ENCODE assay signal across 9 cellular contexts in the genomic region with DNA sequence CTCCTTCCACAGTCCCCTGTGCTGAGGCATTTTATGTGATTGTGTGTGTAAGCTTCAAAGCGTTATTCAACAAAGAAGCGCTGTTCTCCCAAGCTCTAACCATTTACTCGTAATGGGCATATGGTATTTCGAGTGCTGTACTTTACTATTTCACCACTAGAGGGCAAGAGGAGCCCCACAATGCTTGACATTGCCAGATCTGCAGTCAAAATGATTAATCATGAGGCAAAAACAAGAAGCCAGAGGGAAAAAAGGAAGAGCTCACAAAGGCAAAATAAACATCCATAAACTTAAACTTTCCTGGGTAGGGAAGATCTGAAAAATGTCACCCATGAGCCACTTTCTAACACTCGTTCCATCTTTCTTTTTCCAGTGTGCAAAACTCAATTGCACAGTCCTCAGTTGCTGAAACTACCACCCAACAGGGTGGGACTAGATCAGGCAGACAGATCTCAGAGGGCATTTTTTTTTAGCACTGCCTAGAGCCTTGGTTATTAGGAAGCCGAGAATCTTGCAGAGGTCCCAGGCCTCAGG.
DNase-seq lines count a peak whose midpoint lies in the region; ATAC-seq and TF ChIP-seq lines count a peak whose summit lies in the region.
"Had no signal": no experiment of that assay in that cellular context is flagged by ENCODE, and none has a peak within 500 bp of the region (broad histone marks: within the 10 kb centered on the region; RNA-seq: fewer than 3 reads in every experiment).

No MANE protein-coding gene starts in this region.

- H3K9me2 ChIP-seq in GM23338 (ENCODE audit: insufficient read depth) = no peaks in the 10 kb centered on the region
- H3K9me2 ChIP-seq in OCI-LY7 (ENCODE audit: insufficient read depth, low read length) = no peaks in the 10 kb centered on the region

- H3F3A ChIP-seq in GM23338 (replicated peaks; ENCODE audit: low read depth) = no peaks in the 10 kb centered on the region

- H3K9me3 Mint-ChIP-seq in GM23338 = peaks cover 8% of the 10 kb centered on the region; the same call in 1 of the 3 replicates

- H3K9me3 ChIP-seq in OCI-LY7 (ENCODE audit: low read length) = no peaks in the 10 kb centered on the region
- no peaks in the 10 kb centered on the region for H3K9me3 ChIP-seq in liver (ENCODE audit: control insufficient read depth in 4 of 4, low read length in 3 of 4)
- no peaks in the 10 kb centered on the region for H3K9me3 ChIP-seq in upper lobe of left lung
- H3K9me3 ChIP-seq: BLaER1 had no signal

- H3K27me3 Mint-ChIP-seq in GM23338 (ENCODE audit: insufficient read depth, low read depth, poor library complexity) = no peaks in the 10 kb centered on the region

- no peak overlapping the region for H3K27ac Mint-ChIP-seq in GM23338

- H2AFZ ChIP-seq in GM23338 (no peak overlapping the region), OCI-LY7 (ENCODE audit: low read length) (no peak overlapping the region)

- no peak overlapping the region for H3K9ac ChIP-seq in liver (ENCODE audit: low read depth in 1 of 2, low read length in 2 of 2)
- H3K9ac ChIP-seq: BLaER1 had no signal

- TF ChIP-seq CTCF in GM23338 (conservative IDR thresholded peaks at IDR 0.05; ENCODE audit: low read depth in 2 of 2) (peak; percentile 79 to 95), OCI-LY7 (conservative IDR thresholded peaks at IDR 0.05; ENCODE audit: low read length) (peak; percentile 88), liver (IDR thresholded peaks at IDR 0.05; ENCODE audit: low read depth, low read length, missing input control) (peak; percentile 83), upper lobe of left lung (IDR thresholded peaks at IDR 0.05) (peak; percentile 79 to 90 (median 83))

- BruUV-seq in OCI-LY7 (replicated peaks; lab: Mats Ljungman, UMichigan) = no TSS peak

- H3K36me3 ChIP-seq in GM23338 (ENCODE audit: insufficient read depth) (no peaks in the 10 kb centered on the region), OCI-LY7 (ENCODE audit: insufficient read depth, low read length) (no peaks in the 10 kb centered on the region), liver (ENCODE audit: control insufficient read depth in 4 of 4, insufficient read depth in 3 of 4, low read depth in 1 of 4, low read length in 3 of 4) (no peaks in the 10 kb centered on the region), upper lobe of left lung (no peaks in the 10 kb centered on the region)
- H3K36me3 ChIP-seq: BLaER1 had no signal

- intact Hi-C loops in OCI-LY7 (cut with micrococcal nuclease; ENCODE audit: unreplicated experiment) = no loop called here

- no peak overlapping the region for H3K4me3 Mint-ChIP-seq in GM23338

- DNase-seq in NCI-H1436 (lab: John Stamatoyannopoulos, UW) (peak; percentile 55), NCI-H1436 treated with DMSO at 0.1 percent for 48 hours (lab: John Stamatoyannopoulos, UW) (no peak), GM23338 (ENCODE audit: low spot score) (peak; percentile 87), Kasumi-1 (lab: John Stamatoyannopoulos, UW) (peak; percentile 69 to 70), OCI-LY7 (ENCODE audit: low spot score) (peak; percentile 49), dedifferentiated amniotic fluid mesenchymal stem cell (ENCODE audit: extremely low spot score) (peak; percentile 82), upper lobe of left lung (peak in 1 of 2 donors; percentile 25)

- H3K4me3 ChIP-seq in GM23338 = no peak overlapping the region
- H3K4me3 ChIP-seq in OCI-LY7 (ENCODE audit: low read depth, low read length, poor library complexity, severe bottlenecking) = no peak overlapping the region
- H3K4me3 ChIP-seq in liver (ENCODE audit: low read depth in 1 of 3, low read length in 3 of 3) = no peak overlapping the region
- peak overlapping the region in 2 of 4 donors; percentile 6 to 7 for H3K4me3 ChIP-seq in upper lobe of left lung
- H3K4me3 ChIP-seq: BLaER1 had no signal

- peak overlapping the region; percentile 27; the same call in 1 of the 2 replicates for H3K27ac ChIP-seq in GM23338 (ENCODE audit: low read depth)
- H3K27ac ChIP-seq in OCI-LY7 (ENCODE audit: low read depth, low read length, poor library complexity, severe bottlenecking) = no peak overlapping the region
- H3K27ac ChIP-seq in liver (ENCODE audit: low read depth in 1 of 2, low read length in 2 of 2) = peak overlapping the region in 1 of 2 donors; percentile 41
- peak overlapping the region in 2 of 4 donors; percentile 5 to 67 for H3K27ac ChIP-seq in upper lobe of left lung
- H3K27ac ChIP-seq: BLaER1 had no signal

- no peak overlapping the region for H3K4me2 ChIP-seq in GM23338
- no peak overlapping the region for H3K4me2 ChIP-seq in OCI-LY7 (ENCODE audit: low read length)
- H3K4me2 ChIP-seq: BLaER1 had no signal

- peak; percentile 79 to 86 for TF ChIP-seq RAD21 in liver (IDR thresholded peaks at IDR 0.05)

- CTCF ChIA-PET in OCI-LY7 (lab: Charles Lee; ENCODE audit: unreplicated experiment) = no interaction called here

- H3K4me1 Mint-ChIP-seq in GM23338 = no peaks in the 10 kb centered on the region; the same call in 2 of the 3 replicates

- H3K27me3 ChIP-seq in GM23338 (ENCODE audit: insufficient read depth) (no peaks in the 10 kb centered on the region), liver (ENCODE audit: control insufficient read depth in 4 of 4, insufficient read depth in 4 of 4, low read length in 3 of 4) (no peaks in the 10 kb centered on the region), upper lobe of left lung (no peaks in the 10 kb centered on the region)
- H3K27me3 ChIP-seq: BLaER1 had no signal

- H4K20me1 ChIP-seq in GM23338 (replicated peaks; ENCODE audit: insufficient read depth) (no peaks in the 10 kb centered on the region), OCI-LY7 (ENCODE audit: insufficient read depth, low read length) (no peaks in the 10 kb centered on the region)
- H4K20me1 ChIP-seq: BLaER1 had no signal

- peak; percentile 97 for ATAC-seq in GM23338
- peak; percentile 75 to 87 for ATAC-seq in upper lobe of left lung (ENCODE audit: low FRiP score in 2 of 2)

- WGBS in liver = 29% methylated on average over 6 of the region's 6 CpGs
- WGBS in upper lobe of left lung, 2 donors = 10 to 13% methylated on average over 6 of the region's 6 CpGs

- TF ChIP-seq POLR2A in upper lobe of left lung (IDR thresholded peaks at IDR 0.05) = no peak

- no peaks in the 10 kb centered on the region for H3K79me2 ChIP-seq in GM23338 (replicated peaks; ENCODE audit: insufficient read depth)
- H3K79me2 ChIP-seq in OCI-LY7 (ENCODE audit: insufficient read depth, low read depth, low read length) = no peaks in the 10 kb centered on the region

- POLR2A ChIA-PET in OCI-LY7 (lab: Charles Lee) = no interaction called here

- peaks cover 6% of the 10 kb centered on the region; the same call in 1 of the 3 replicates for H3K36me3 Mint-ChIP-seq in GM23338 (ENCODE audit: low read depth)

- peaks cover 6% of the 10 kb centered on the region for H3K4me1 ChIP-seq in GM23338 (ENCODE audit: insufficient read depth)
- H3K4me1 ChIP-seq in OCI-LY7 (ENCODE audit: insufficient read depth, low read length, poor library complexity, severe bottlenecking) = no peaks in the 10 kb centered on the region
- peaks cover 0 to 6% (median 0%) of the 10 kb centered on the region in 4 donors for H3K4me1 ChIP-seq in liver (ENCODE audit: control insufficient read depth in 4 of 4, insufficient read depth in 4 of 4, low read length in 3 of 4)
- H3K4me1 ChIP-seq in upper lobe of left lung = peaks cover 0 to 15% (median 9%) of the 10 kb centered on the region in 4 donors
- H3K4me1 ChIP-seq: BLaER1 had no signal

- no peak for TF ChIP-seq EP300 in upper lobe of left lung (IDR thresholded peaks at IDR 0.05)

TF ChIP-seq in GM23338, 12 proteins besides CTCF, POLR2A, EP300 and RAD21 (continues in another document):
- TF ChIP-seq CREB1 (CRISPR knock-in tag; IDR thresholded peaks at IDR 0.05; ENCODE audit: low read depth) = no peak

TF ChIP-seq in liver, 16 proteins besides CTCF, POLR2A, EP300 and RAD21 (continues in another document):
- no peak for TF ChIP-seq GABPA (IDR thresholded peaks at IDR 0.05 in 1 of 2, conservative IDR thresholded peaks at IDR 0.05 in 1 of 2)
- TF ChIP-seq FOXA1 (IDR thresholded peaks at IDR 0.05) = no peak
- no peak for TF ChIP-seq SP1 (IDR thresholded peaks at IDR 0.05)
- no peak for TF ChIP-seq HNF4G (IDR thresholded peaks at IDR 0.05)
- TF ChIP-seq, protein P1, sequence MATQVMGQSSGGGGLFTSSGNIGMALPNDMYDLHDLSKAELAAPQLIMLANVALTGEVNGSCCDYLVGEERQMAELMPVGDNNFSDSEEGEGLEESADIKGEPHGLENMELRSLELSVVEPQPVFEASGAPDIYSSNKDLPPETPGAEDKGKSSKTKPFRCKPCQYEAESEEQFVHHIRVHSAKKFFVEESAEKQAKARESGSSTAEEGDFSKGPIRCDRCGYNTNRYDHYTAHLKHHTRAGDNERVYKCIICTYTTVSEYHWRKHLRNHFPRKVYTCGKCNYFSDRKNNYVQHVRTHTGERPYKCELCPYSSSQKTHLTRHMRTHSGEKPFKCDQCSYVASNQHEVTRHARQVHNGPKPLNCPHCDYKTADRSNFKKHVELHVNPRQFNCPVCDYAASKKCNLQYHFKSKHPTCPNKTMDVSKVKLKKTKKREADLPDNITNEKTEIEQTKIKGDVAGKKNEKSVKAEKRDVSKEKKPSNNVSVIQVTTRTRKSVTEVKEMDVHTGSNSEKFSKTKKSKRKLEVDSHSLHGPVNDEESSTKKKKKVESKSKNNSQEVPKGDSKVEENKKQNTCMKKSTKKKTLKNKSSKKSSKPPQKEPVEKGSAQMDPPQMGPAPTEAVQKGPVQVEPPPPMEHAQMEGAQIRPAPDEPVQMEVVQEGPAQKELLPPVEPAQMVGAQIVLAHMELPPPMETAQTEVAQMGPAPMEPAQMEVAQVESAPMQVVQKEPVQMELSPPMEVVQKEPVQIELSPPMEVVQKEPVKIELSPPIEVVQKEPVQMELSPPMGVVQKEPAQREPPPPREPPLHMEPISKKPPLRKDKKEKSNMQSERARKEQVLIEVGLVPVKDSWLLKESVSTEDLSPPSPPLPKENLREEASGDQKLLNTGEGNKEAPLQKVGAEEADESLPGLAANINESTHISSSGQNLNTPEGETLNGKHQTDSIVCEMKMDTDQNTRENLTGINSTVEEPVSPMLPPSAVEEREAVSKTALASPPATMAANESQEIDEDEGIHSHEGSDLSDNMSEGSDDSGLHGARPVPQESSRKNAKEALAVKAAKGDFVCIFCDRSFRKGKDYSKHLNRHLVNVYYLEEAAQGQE (IDR thresholded peaks at IDR 0.05) = no peak
